Comparison of ENCODE assay signal across 8 cellular contexts in genomic region chr2:138846216-138846821, GRCh38.
DNase-seq lines count a peak whose midpoint lies in the region; ATAC-seq and TF ChIP-seq lines count a peak whose summit lies in the region.

No MANE protein-coding gene starts in this region.

- BruUV-seq in Panc1 (replicated peaks; lab: Mats Ljungman, UMichigan): no TSS peak

- DNase-seq in GM10248 (ENCODE audit: extremely low spot score): peak; percentile 32
- peak; percentile 41 for DNase-seq in HT1080 (ENCODE audit: low read depth)
- DNase-seq in Panc1 (ENCODE audit: low read depth, low spot score): no peak
- no peak for DNase-seq in stimulated activated naive CD8-positive, alpha-beta T cell treated with anti-CD3 and anti-CD28 coated beads, Interleukin-15, Interleukin-2, amounts not matched to agents 100 U/mL and 50 U/mL, for 24 hours
- no peak for DNase-seq in activated gamma-delta T cell treated with Interleukin-2 at 50 U/mL for 16 hours
- no peak for DNase-seq in stimulated activated CD4-positive, alpha-beta T cell treated with anti-CD3 and anti-CD28 coated beads, Interleukin-15, amount 100 ng/mL, for 24 hours

- no peak overlapping the region for H3K27ac ChIP-seq in Panc1 (ENCODE audit: low read length)

- in situ Hi-C loops in Panc1 (cut with HindIII; ENCODE audit: low pct_unique_long_range_greater_than_20kb, low sequenced_read_pairs): no loop called here

- POLR2A ChIA-PET in GM10248 (lab: Yijun Ruan, JAX) (no interaction called here), Panc1 (lab: Charles Lee) (no interaction called here)

- no peaks in the 10 kb centered on the region for H3K9me3 ChIP-seq in Panc1 (ENCODE audit: control insufficient read depth, insufficient read depth, low read depth, low read length)

- H3K4me1 ChIP-seq in Panc1 (ENCODE audit: control insufficient read depth, insufficient read depth, low read length): no peaks in the 10 kb centered on the region

- no peaks in the 10 kb centered on the region for H3K36me3 ChIP-seq in Panc1 (ENCODE audit: control insufficient read depth, insufficient read depth, low read length)

- CTCF ChIA-PET in GM10248 (lab: Yijun Ruan, JAX): interaction anchor here (0.7 to 4.5 kb wide), 15 partner anchors 9 to 1007 kb away, joined by 3 to 29 read pairs (median 3); no protein-coding TSS in a partner anchor
- CTCF ChIA-PET in Panc1 (lab: Charles Lee): interaction anchor here (0.7 kb wide), 1 partner anchor 19 kb away, joined by 3 read pairs; no protein-coding TSS in a partner anchor

- intact Hi-C loops in Panc1 (cut with micrococcal nuclease; ENCODE audit: unreplicated experiment): no loop called here

- no peaks in the 10 kb centered on the region for H3K27me3 ChIP-seq in Panc1 (ENCODE audit: control insufficient read depth, insufficient read depth, low read length)

- no peak overlapping the region for H3K4me3 ChIP-seq in Panc1 (ENCODE audit: low read depth in 2 of 2, low read length in 2 of 2)

- peak; percentile 57 for TF ChIP-seq CTCF in GM10248 (IDR thresholded peaks at IDR 0.05; ENCODE audit: control extremely low read depth, extremely low read depth, low read depth, missing control alignments)
- TF ChIP-seq CTCF in Panc1 (IDR thresholded peaks at IDR 0.05): peak; percentile 76; the same call in 1 of the 2 replicates

- ATAC-seq in GM21529 (IDR thresholded peaks at IDR 0.05; ENCODE audit: unreplicated experiment): peak; percentile 93
- ATAC-seq in Panc1: peak; percentile 85
- peak; percentile 49 for ATAC-seq in esophagus mucosa
- ATAC-seq in stimulated activated naive CD8-positive, alpha-beta T cell treated with anti-CD3 and anti-CD28 coated beads, Interleukin-15, Interleukin-2, amounts not matched to agents 100 U/mL and 50 U/mL, for 24 hours: peak; percentile 36

Comparison
In these comparisons a context has a peak if more than half of its experiments do, and no peak if none do; other contexts are left out.
1. DNase-seq: peak in GM10248 (single experiment) and HT1080 (single experiment); none in Panc1 (single experiment), stimulated activated naive CD8-positive, alpha-beta T cell treated with anti-CD3 and anti-CD28 coated beads, Interleukin-15, Interleukin-2, amounts not matched to agents 100 U/mL and 50 U/mL, for 24 hours (single experiment), activated gamma-delta T cell treated with Interleukin-2 at 50 U/mL for 16 hours (single experiment) and stimulated activated CD4-positive, alpha-beta T cell treated with anti-CD3 and anti-CD28 coated beads, Interleukin-15, amount 100 ng/mL, for 24 hours (single experiment).
2. ATAC-seq: peak in every context shown above with its lines; median percentile 93 in GM21529; 85 in Panc1; 49 in esophagus mucosa; 36 in stimulated activated naive CD8-positive, alpha-beta T cell treated with anti-CD3 and anti-CD28 coated beads, Interleukin-15, Interleukin-2, amounts not matched to agents 100 U/mL and 50 U/mL, for 24 hours.